Comparison of ENCODE assay signal across 18 cellular contexts in genomic region chr12:131672311-131672940, GRCh38.
"Had no signal": no experiment of that assay in that cellular context is flagged by ENCODE, and none has a peak within 500 bp of the region (broad histone marks: within the 10 kb centered on the region; RNA-seq: fewer than 3 reads in every experiment).

No MANE protein-coding gene starts in this region.

- H3K27ac ChIP-seq: esophagus squamous epithelium, gastroesophageal sphincter, testis had no signal

- H3K4me3 Mint-ChIP-seq: activated CD8-positive, alpha-beta T cell treated with anti-CD3 and anti-CD28 coated beads, Interleukin-2, amount 10 ng/mL, durations not matched to agents 7 days and 5 days; activated T-helper 1 cell treated with anti-CD3 and anti-CD28 coated beads, Interleukin-12 subunit alpha, Interleukin-12 subunit beta, Interleukin-2, Interleukin-4 antibody, amounts not matched to agents 30 ng/mL and 10 ng/mL and 1 ng/mL, durations not matched to agents 14 hours and 24 hours and 36 hours; brain; memory B cell; nephron; stimulated activated naive B cell treated with anti-CD40 and anti-IgM and Interleukin-4, amounts not matched to agents 10 μg/mL and 1 μg/mL and 100 μg/mL, for 72 hours had no signal

- H3K9me3 Mint-ChIP-seq: activated naive CD4-positive, alpha-beta T cell treated with anti-CD3 and anti-CD28 coated beads, Interleukin-2, amount 50 U/mL, for 72 hours; activated T-helper 1 cell treated with anti-CD3 and anti-CD28 coated beads, Interleukin-12 subunit alpha, Interleukin-12 subunit beta, Interleukin-2, Interleukin-4 antibody, amounts not matched to agents 30 ng/mL and 10 ng/mL and 1 ng/mL, durations not matched to agents 14 hours and 24 hours and 36 hours had no signal

- H3K36me3 Mint-ChIP-seq: activated naive CD4-positive, alpha-beta T cell treated with anti-CD3 and anti-CD28 coated beads, Interleukin-2, amount 50 U/mL, for 72 hours; brain; stimulated activated naive B cell treated with anti-CD40 and anti-IgM and Interleukin-4, amounts not matched to agents 10 μg/mL and 1 μg/mL and 100 μg/mL, for 72 hours had no signal

- H3K27me3 ChIP-seq: testis, upper lobe of left lung had no signal

- H3K27ac Mint-ChIP-seq: activated CD8-positive, alpha-beta T cell treated with anti-CD3 and anti-CD28 coated beads, Interleukin-2, amount 10 ng/mL, durations not matched to agents 7 days and 5 days; activated naive CD4-positive, alpha-beta T cell treated with anti-CD3 and anti-CD28 coated beads, Interleukin-2, amount 50 U/mL, for 72 hours; activated T-helper 1 cell treated with anti-CD3 and anti-CD28 coated beads, Interleukin-12 subunit alpha, Interleukin-12 subunit beta, Interleukin-2, Interleukin-4 antibody, amounts not matched to agents 30 ng/mL and 10 ng/mL and 1 ng/mL, durations not matched to agents 14 hours and 24 hours and 36 hours; brain; memory B cell; nephron; stimulated activated naive B cell treated with anti-CD40 and anti-IgM and Interleukin-4, amounts not matched to agents 10 μg/mL and 1 μg/mL and 100 μg/mL, for 72 hours had no signal

- ATAC-seq: activated CD8-positive, alpha-beta T cell treated with anti-CD3 and anti-CD28 coated beads, Interleukin-2, amount 10 ng/mL, durations not matched to agents 7 days and 5 days; activated naive CD4-positive, alpha-beta T cell treated with anti-CD3 and anti-CD28 coated beads, Interleukin-2, amount 50 U/mL, for 72 hours; gastroesophageal sphincter; stimulated activated naive B cell treated with anti-CD40 and anti-IgM and Interleukin-4, amounts not matched to agents 10 μg/mL and 1 μg/mL and 100 μg/mL, for 72 hours had no signal

- H3K9me3 ChIP-seq: esophagus squamous epithelium, testis had no signal

- DNase-seq: activated CD4-positive, alpha-beta T cell treated with anti-CD3 and anti-CD28 coated beads for 1 hour; activated CD4-positive, alpha-beta T cell treated with anti-CD3 and anti-CD28 coated beads, Interleukin-2, amount 50 U/mL, for 1 hour; activated CD8-positive, alpha-beta T cell treated with anti-CD3 and anti-CD28 coated beads, Interleukin-2, amount 10 ng/mL, durations not matched to agents 7 days and 5 days; esophagus squamous epithelium; hypothalamus; left cardiac atrium; small intestine; stimulated activated CD4-positive, alpha-beta T cell treated with anti-CD3 and anti-CD28 coated beads, Interleukin-15, amount 100 ng/mL, for 24 hours; stimulated activated naive B cell treated with anti-CD40 and anti-IgM and Interleukin-4, amounts not matched to agents 10 μg/mL and 1 μg/mL and 100 μg/mL, for 72 hours; T-helper 9 cell; testis had no signal

- H3K4me1 Mint-ChIP-seq: brain; memory B cell; stimulated activated naive B cell treated with anti-CD40 and anti-IgM and Interleukin-4, amounts not matched to agents 10 μg/mL and 1 μg/mL and 100 μg/mL, for 72 hours had no signal
